8 cellular contexts compared by ENCODE assay signal in genomic region chr14:51239813-51240803, GRCh38. TPM values are rescaled to one million over a fixed set of nuclear protein-coding genes. Genes with fewer than 3 reads are reported as not detected.
DNase-seq lines count a peak whose midpoint lies in the region; FAIRE-seq and TF ChIP-seq lines count a peak whose summit lies in the region.

Gene TMX1, plus strand, starts transcription at chr14:51240247. Its CDS starts 46 bp downstream, at chr14:51240293.

- H3K9ac ChIP-seq in neuronal stem cell (ENCODE audit: low read depth, low read length, poor library complexity) (peak within 1 kb of the TSS; percentile 87), subcutaneous abdominal adipose tissue (ENCODE audit: low read length in 5 of 5) (peak within 1 kb of the TSS; percentile 80 to 93 (median 90))

- H2BK120ac ChIP-seq in neuronal stem cell (ENCODE audit: low read depth, low read length) = peak within 1 kb of the TSS; percentile 6

- no peak within 1 kb of the TSS for H2AK5ac ChIP-seq in neuronal stem cell (ENCODE audit: low read depth, low read length)

- H3K4me3 ChIP-seq in HFF-Myc (replicated peaks; ENCODE audit: low read depth, low read length) (peak within 1 kb of the TSS; percentile 79), SJSA1 (peak within 1 kb of the TSS; percentile 84), neuronal stem cell (ENCODE audit: low read length in 2 of 2) (peak within 1 kb of the TSS; percentile 78 to 90), subcutaneous abdominal adipose tissue (ENCODE audit: low read depth in 1 of 5, low read length in 5 of 5) (peak within 1 kb of the TSS; percentile 90 to 99 (median 97))

- no CpG with 5 or more reads among the region's 65 CpGs for WGBS in neuronal stem cell (ENCODE audit: extremely low coverage in 2 of 2, insufficient read length in 2 of 2, insufficient replicate concordance in 1 of 2), 2 donors

- H3K36me3 ChIP-seq in SJSA1 (peaks cover 16% of the 10 kb centered on the region), neuronal stem cell (replicated peaks in 1 of 2; ENCODE audit: control insufficient read depth in 2 of 2, insufficient read depth in 2 of 2, low read length in 2 of 2) (peaks cover 2 to 16% of the 10 kb centered on the region in 2 donors), subcutaneous abdominal adipose tissue (ENCODE audit: control insufficient read depth in 5 of 5, insufficient read depth in 5 of 5, low read length in 5 of 5) (peaks cover 0 to 5% (median under 1%) of the 10 kb centered on the region in 5 donors)

- peaks cover 4% of the 10 kb centered on the region for H3K79me1 ChIP-seq in neuronal stem cell (ENCODE audit: low read depth, low read length)

- H2AFZ ChIP-seq in neuronal stem cell (ENCODE audit: low read length) = peak within 1 kb of the TSS; percentile 89

- peak within 1 kb of the TSS; percentile 14 for H3K23ac ChIP-seq in neuronal stem cell (ENCODE audit: low read depth, low read length, poor library complexity)

- peak within 1 kb of the TSS; percentile 79 for H2BK5ac ChIP-seq in neuronal stem cell (ENCODE audit: low read length)

- H3K27ac ChIP-seq in SJSA1 (peak within 1 kb of the TSS; percentile 68), neuronal stem cell (replicated peaks; ENCODE audit: low read length) (peak within 1 kb of the TSS; percentile 52), subcutaneous abdominal adipose tissue (ENCODE audit: low read depth, low read length) (peak within 1 kb of the TSS; percentile 76)

- H3K14ac ChIP-seq in neuronal stem cell (ENCODE audit: low read length) = peak within 1 kb of the TSS; percentile 17

- H4K8ac ChIP-seq in neuronal stem cell (ENCODE audit: low read depth, low read length) = no peak within 1 kb of the TSS

- TF ChIP-seq CTCF in HFF-Myc (IDR thresholded peaks at IDR 0.05; ENCODE audit: low read depth, low read length, missing control alignments) = no peak

- peak within 1 kb of the TSS; percentile 35 for H3K4me2 ChIP-seq in neuronal stem cell (ENCODE audit: insufficient read depth, low read length, poor library complexity, severe bottlenecking)

- H3K27me3 ChIP-seq in SJSA1 (replicated peaks) = no peaks in the 10 kb centered on the region
- no peaks in the 10 kb centered on the region for H3K27me3 ChIP-seq in neuronal stem cell (ENCODE audit: control insufficient read depth in 3 of 3, insufficient read depth in 3 of 3, low read depth in 1 of 3, low read length in 3 of 3)
- no peaks in the 10 kb centered on the region for H3K27me3 ChIP-seq in subcutaneous abdominal adipose tissue (ENCODE audit: control insufficient read depth in 5 of 5, insufficient read depth in 4 of 5, low read length in 5 of 5)

- no peak within 1 kb of the TSS for H3K4ac ChIP-seq in neuronal stem cell (ENCODE audit: low read length)

- no peaks in the 10 kb centered on the region for H3K9me3 ChIP-seq in SJSA1 (replicated peaks)
- H3K9me3 ChIP-seq in neuronal stem cell (replicated peaks in 1 of 2; ENCODE audit: control insufficient read depth in 2 of 2, insufficient read depth in 1 of 2, low read depth in 1 of 2, low read length in 2 of 2) = no peaks in the 10 kb centered on the region
- no peaks in the 10 kb centered on the region for H3K9me3 ChIP-seq in subcutaneous abdominal adipose tissue (ENCODE audit: control insufficient read depth in 5 of 5, low read length in 5 of 5)

- FAIRE-seq in frontal cortex (lab: Jason Lieb, UNC) = no peak

- H2BK12ac ChIP-seq in neuronal stem cell (ENCODE audit: low read length) = no peak within 1 kb of the TSS

- H3K18ac ChIP-seq in neuronal stem cell (ENCODE audit: low read length) = peak within 1 kb of the TSS; percentile 16

- H3K4me1 ChIP-seq in SJSA1 (replicated peaks) = peaks cover 4% of the 10 kb centered on the region; the same call in 1 of the 2 replicates
- peaks cover 0 to 8% of the 10 kb centered on the region in 2 donors for H3K4me1 ChIP-seq in neuronal stem cell (ENCODE audit: control insufficient read depth in 2 of 2, insufficient read depth in 1 of 2, low read depth in 1 of 2, low read length in 2 of 2)
- H3K4me1 ChIP-seq in subcutaneous abdominal adipose tissue (ENCODE audit: control insufficient read depth in 5 of 5, insufficient read depth in 5 of 5, low read length in 5 of 5) = peaks cover 0 to 32% (median 20%) of the 10 kb centered on the region in 5 donors

- H4K91ac ChIP-seq in neuronal stem cell (ENCODE audit: low read depth, low read length, poor library complexity) = no peak within 1 kb of the TSS

- peak; percentile 98 for DNase-seq in GM04504 (ENCODE audit: low read depth)
- DNase-seq in HFF-Myc (ENCODE audit: extremely low read depth, low read depth) = peak; percentile 99
- DNase-seq in MV-4-11 (lab: John Stamatoyannopoulos, UW) = peak; percentile 100
- DNase-seq in SJSA1 (ENCODE audit: low read depth in 1 of 2, low spot score in 2 of 2) = peak; percentile 95 to 98
- peak; percentile 61 to 79 (median 66) for DNase-seq in activated naive CD4-positive, alpha-beta T cell (lab: John Stamatoyannopoulos, UW)
- DNase-seq in frontal cortex (ENCODE audit: low spot score in 2 of 2) = peak; percentile 77 to 92
- peak; percentile 98 for DNase-seq in neuronal stem cell (ENCODE audit: low spot score)

- H2BK15ac ChIP-seq in neuronal stem cell (ENCODE audit: low read length) = no peak within 1 kb of the TSS

RNA-seq across cellular contexts. Expression of gene TMX1, which starts in this region (rescaled TPM):
- 55.3 and 87.6 TPM in 2 replicates for total RNA-seq in SJSA1 (2014; rRNA removed; shearing (Covaris generic))
- total RNA-seq in frontal cortex = 22.0 TPM
- 42.8 TPM for polyA plus RNA-seq in neuronal stem cell (2013, experiment 1 of 2)
- 45.5 TPM for polyA plus RNA-seq in neuronal stem cell (2013, experiment 2 of 2)

Comparison
In these comparisons a context has a peak if more than half of its experiments do, and no peak if none do; other contexts are left out.
1. Peak in every context shown above with its lines: DNase-seq, H3K4me3 ChIP-seq and H3K27ac ChIP-seq.